ENCODE assay signal across 8 cellular contexts in the genomic region with DNA sequence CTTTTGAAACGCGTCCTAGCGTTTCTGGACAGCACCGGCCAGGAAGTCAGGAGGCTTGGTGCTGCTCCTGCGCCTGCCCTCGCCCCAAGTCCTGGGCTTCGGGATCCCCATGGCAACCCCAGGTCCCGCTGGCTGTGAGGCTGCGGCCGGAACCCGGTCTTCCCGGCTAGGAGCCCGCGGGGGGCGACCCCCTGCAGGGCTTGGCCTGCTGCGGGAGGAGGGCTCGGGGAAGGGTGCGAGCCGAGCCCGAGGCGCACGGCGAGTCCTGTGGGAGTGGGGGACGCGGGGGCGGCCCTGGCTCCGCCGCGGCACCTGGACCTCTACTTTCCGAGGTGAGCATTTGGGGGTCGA. TPM values are rescaled to one million over a fixed set of nuclear protein-coding genes. Genes with fewer than 3 reads are reported as not detected.
DNase-seq lines count a peak whose midpoint lies in the region; ATAC-seq and TF ChIP-seq lines count a peak whose summit lies in the region.

No MANE protein-coding gene starts in this region.

- ATAC-seq in GM21423 (IDR thresholded peaks at IDR 0.05; ENCODE audit: unreplicated experiment), result peak; percentile 7
- ATAC-seq in activated naive CD8-positive, alpha-beta T cell treated with anti-CD3 and anti-CD28 coated beads, Interleukin-2, amount 10 ng/mL, durations not matched to agents 7 days and 5 days (ENCODE audit: low read depth), result peak; percentile 1
- ATAC-seq in GM18868 (IDR thresholded peaks at IDR 0.05; ENCODE audit: unreplicated experiment), result no peak

- no peaks in the 10 kb centered on the region for H3K27me3 ChIP-seq in spleen (replicated peaks in 1 of 7)

- H3K27me3 Mint-ChIP-seq in activated naive CD8-positive, alpha-beta T cell treated with anti-CD3 and anti-CD28 coated beads, Interleukin-2, amount 10 ng/mL, durations not matched to agents 7 days and 5 days, result no peaks in the 10 kb centered on the region

- no peak for TF ChIP-seq CTCF in spleen (IDR thresholded peaks at IDR 0.05 in 8 of 11, conservative IDR thresholded peaks at IDR 0.05 in 3 of 11)

- DNase-seq in GM03348 (ENCODE audit: low spot score) (peak; percentile 68), HT1080 (ENCODE audit: low read depth) (peak; percentile 29), spleen (no peak), Kasumi-1 (lab: John Stamatoyannopoulos, UW) (no peak)
- no peak for DNase-seq in activated naive CD8-positive, alpha-beta T cell treated with anti-CD3 and anti-CD28 coated beads, Interleukin-2, amount 10 ng/mL, durations not matched to agents 7 days and 5 days

- TF ChIP-seq POLR2A in spleen (IDR thresholded peaks at IDR 0.05), result no peak

- WGBS in spleen, 5 donors, result 0 to 2% (median 1%) methylated on average over 16 to 31 of the region's 31 CpGs

- H3K27ac ChIP-seq in spleen, result peak overlapping the region in 7 of 8 donors; percentile 46 to 97 (median 92)

- POLR2A ChIA-PET in activated naive CD8-positive, alpha-beta T cell treated with anti-CD3 and anti-CD28 coated beads, Interleukin-2, amount 10 ng/mL, durations not matched to agents 7 days and 5 days (lab: Charles Lee), result interaction anchor here (0.6 to 3.7 kb wide), 24 partner anchors 9 to 799 kb away, joined by 3 to 25 read pairs (median 5); a partner anchor contains a TSS

- no peaks in the 10 kb centered on the region for H3K9me3 ChIP-seq in spleen

- peaks cover 5% of the 10 kb centered on the region for H3K36me3 Mint-ChIP-seq in activated naive CD8-positive, alpha-beta T cell treated with anti-CD3 and anti-CD28 coated beads, Interleukin-2, amount 10 ng/mL, durations not matched to agents 7 days and 5 days

- H3K36me3 ChIP-seq in spleen, result peaks cover 0 to 50% (median 16%) of the 10 kb centered on the region in 6 donors

- H3K4me3 ChIP-seq in iPS-11a (ENCODE audit: low read depth, low read length) (peak overlapping the region; percentile 90), spleen (peak overlapping the region; percentile 88 to 100 (median 96))

- peaks cover 22% of the 10 kb centered on the region for H3K4me1 Mint-ChIP-seq in activated naive CD8-positive, alpha-beta T cell treated with anti-CD3 and anti-CD28 coated beads, Interleukin-2, amount 10 ng/mL, durations not matched to agents 7 days and 5 days

- H3K4me3 Mint-ChIP-seq in activated naive CD8-positive, alpha-beta T cell treated with anti-CD3 and anti-CD28 coated beads, Interleukin-2, amount 10 ng/mL, durations not matched to agents 7 days and 5 days, result peak overlapping the region; percentile 79

- no peaks in the 10 kb centered on the region for H3K9me3 Mint-ChIP-seq in activated naive CD8-positive, alpha-beta T cell treated with anti-CD3 and anti-CD28 coated beads, Interleukin-2, amount 10 ng/mL, durations not matched to agents 7 days and 5 days

- H3K27ac Mint-ChIP-seq in activated naive CD8-positive, alpha-beta T cell treated with anti-CD3 and anti-CD28 coated beads, Interleukin-2, amount 10 ng/mL, durations not matched to agents 7 days and 5 days, result peak overlapping the region; percentile 63

- H3K4me1 ChIP-seq in spleen, result peaks cover 21 to 60% (median 46%) of the 10 kb centered on the region in 6 donors

- intact Hi-C loops in spleen (cut with DNase I; ENCODE audit: low total_unique reads), result no loop called here

RNA-seq across cellular contexts. Expression of a gene that starts 0.3 kb away (rescaled TPM):
- total RNA-seq in HT1080 (2014; rRNA removed; shearing (Covaris generic)), result 5.6 and 9.4 TPM in 2 replicates
- 6.8 and 6.9 TPM in 2 replicates for polyA plus RNA-seq in HT1080 (2015; cell fraction: cytosol; rRNA removed)
- polyA plus RNA-seq in HT1080 (2015; cell fraction: nucleus; rRNA removed), result 20.1 and 24.4 TPM in 2 replicates
- total RNA-seq in activated naive CD8-positive, alpha-beta T cell treated with anti-CD3 and anti-CD28 coated beads, Interleukin-2, amount 10 ng/mL, durations not matched to agents 7 days and 5 days, result 10 to 100 TPM; 10.5 to 11.6 TPM
- total RNA-seq in spleen, result 10 to 100 TPM in 2 of 7 donors, 1 to 10 TPM in 5; 5.9 to 13.5 (median 8.4) TPM
- polyA plus RNA-seq in spleen, result 1 to 10 TPM; 1.9 to 5.8 (median 2.2) TPM

RNA-seq across cellular contexts. Expression of a gene that starts 0.6 kb away (rescaled TPM):
- total RNA-seq in HT1080 (2014; rRNA removed; shearing (Covaris generic)), result 149 and 174 TPM in 2 replicates
- 120 and 167 TPM in 2 replicates for polyA plus RNA-seq in HT1080 (2015; cell fraction: cytosol; rRNA removed)
- 185 and 207 TPM in 2 replicates for polyA plus RNA-seq in HT1080 (2015; cell fraction: nucleus; rRNA removed)
- 100 to 1,000 TPM; 140 to 147 TPM for total RNA-seq in activated naive CD8-positive, alpha-beta T cell treated with anti-CD3 and anti-CD28 coated beads, Interleukin-2, amount 10 ng/mL, durations not matched to agents 7 days and 5 days
- total RNA-seq in spleen, result 100 to 1,000 TPM in 3 of 7 donors, 10 to 100 TPM in 4; 70.1 to 131 (median 91.8) TPM
- polyA plus RNA-seq in spleen, result 10 to 100 TPM; 51.1 to 77.0 (median 68.7) TPM

RNA-seq across cellular contexts. Expression of a gene that starts 21.4 kb away (rescaled TPM):
- 22.5 and 25.6 TPM in 2 replicates for total RNA-seq in HT1080 (2014; rRNA removed; shearing (Covaris generic))
- 30.9 and 33.1 TPM in 2 replicates for polyA plus RNA-seq in HT1080 (2015; cell fraction: cytosol; rRNA removed)
- 25.6 and 27.9 TPM in 2 replicates for polyA plus RNA-seq in HT1080 (2015; cell fraction: nucleus; rRNA removed)
- 1 to 10 TPM; 9.6 to 9.9 TPM for total RNA-seq in activated naive CD8-positive, alpha-beta T cell treated with anti-CD3 and anti-CD28 coated beads, Interleukin-2, amount 10 ng/mL, durations not matched to agents 7 days and 5 days
- total RNA-seq in spleen, result 10 to 100 TPM; 10.2 to 18.9 (median 16.3) TPM
- 10 to 100 TPM; 12.5 to 19.1 (median 13.0) TPM for polyA plus RNA-seq in spleen

Comparison
In these comparisons a context has a peak if more than half of its experiments do, and no peak if none do; other contexts are left out.
1. DNase-seq: peak in GM03348 (single experiment) and HT1080 (single experiment); none in activated naive CD8-positive, alpha-beta T cell treated with anti-CD3 and anti-CD28 coated beads, Interleukin-2, amount 10 ng/mL, durations not matched to agents 7 days and 5 days (single experiment), spleen (single experiment) and Kasumi-1 (0 of 2).